In the genomic region with DNA sequence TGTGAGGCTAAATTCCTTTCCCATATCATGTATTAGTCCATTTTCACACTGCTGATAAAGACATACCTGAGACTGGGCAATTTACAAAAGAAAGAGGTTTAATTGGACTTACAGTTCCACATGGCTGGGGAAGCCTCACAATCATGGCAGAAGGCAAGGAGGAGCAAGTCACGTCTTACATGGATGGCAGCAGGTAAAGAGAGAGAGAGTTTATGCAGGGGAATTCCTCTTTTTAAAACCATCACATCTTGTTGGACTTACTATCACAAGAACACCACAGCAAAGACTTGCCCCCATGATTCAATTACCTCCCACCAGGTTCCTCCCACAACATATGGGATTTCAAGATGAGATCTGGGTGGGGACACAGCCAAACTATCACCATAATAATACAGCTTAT, we compare ENCODE assay signal across 14 cellular contexts. TPM values are rescaled to one million over a fixed set of nuclear protein-coding genes. Genes with fewer than 3 reads are reported as not detected.
"Had no signal": no experiment of that assay in that cellular context is flagged by ENCODE, and none has a peak within 500 bp of the region (broad histone marks: within the 10 kb centered on the region; RNA-seq: fewer than 3 reads in every experiment).

No MANE protein-coding gene starts in this region.

RNA-seq across cellular contexts. Expression of a gene that starts 37.8 kb away (rescaled TPM):
- total RNA-seq: activated B cell treated with CpG ODN at 0.5 μM for 24 hours; activated CD4-positive, alpha-beta memory T cell treated with anti-CD3 and anti-CD28 coated beads for 36 hours; activated CD4-positive, alpha-beta memory T cell treated with anti-CD3 and anti-CD28 coated beads, Interleukin-2, amount 10 ng/mL, durations not matched to agents 7 days and 5 days; activated CD4-positive, alpha-beta T cell treated with anti-CD3 and anti-CD28 coated beads for 36 hours; activated CD4-positive, alpha-beta T cell treated with anti-CD3 and anti-CD28 coated beads, Interleukin-2, amount 10 ng/mL, durations not matched to agents 24 days and 14 days; activated CD4-positive, alpha-beta T cell treated with anti-CD3 and anti-CD28 coated beads, Interleukin-2, amount 10 ng/mL, durations not matched to agents 7 days and 5 days; activated CD8-positive, alpha-beta memory T cell treated with anti-CD3 and anti-CD28 coated beads for 36 hours; activated CD8-positive, alpha-beta memory T cell treated with anti-CD3 and anti-CD28 coated beads, Interleukin-2, amount 10 ng/mL, durations not matched to agents 7 days and 5 days; activated CD8-positive, alpha-beta T cell treated with anti-CD3 and anti-CD28 coated beads for 36 hours; activated CD8-positive, alpha-beta T cell treated with anti-CD3 and anti-CD28 coated beads, Interleukin-2, amount 10 ng/mL, durations not matched to agents 7 days and 5 days; T-helper 1 cell treated with Interleukin-12 subunit alpha and Interleukin-12 subunit beta and Interleukin-4 antibody, amounts not matched to agents 30 ng/mL and 1 ng/mL, for 36 hours; T-helper 2 cell treated with Interferon-gamma antibody and Interleukin-4, amounts not matched to agents 100 ng/mL and 5 ng/mL, for 36 hours; WTC11 had no signal

RNA-seq across cellular contexts. Expression of a gene that starts 56.4 kb away (rescaled TPM):
- total RNA-seq: activated B cell treated with CpG ODN at 0.5 μM for 24 hours; activated CD4-positive, alpha-beta memory T cell treated with anti-CD3 and anti-CD28 coated beads for 36 hours; activated CD4-positive, alpha-beta memory T cell treated with anti-CD3 and anti-CD28 coated beads, Interleukin-2, amount 10 ng/mL, durations not matched to agents 7 days and 5 days; activated CD4-positive, alpha-beta T cell treated with anti-CD3 and anti-CD28 coated beads for 36 hours; activated CD4-positive, alpha-beta T cell treated with anti-CD3 and anti-CD28 coated beads, Interleukin-2, amount 10 ng/mL, durations not matched to agents 24 days and 14 days; activated CD4-positive, alpha-beta T cell treated with anti-CD3 and anti-CD28 coated beads, Interleukin-2, amount 10 ng/mL, durations not matched to agents 7 days and 5 days; activated CD8-positive, alpha-beta memory T cell treated with anti-CD3 and anti-CD28 coated beads for 36 hours; activated CD8-positive, alpha-beta memory T cell treated with anti-CD3 and anti-CD28 coated beads, Interleukin-2, amount 10 ng/mL, durations not matched to agents 7 days and 5 days; activated CD8-positive, alpha-beta T cell treated with anti-CD3 and anti-CD28 coated beads for 36 hours; activated CD8-positive, alpha-beta T cell treated with anti-CD3 and anti-CD28 coated beads, Interleukin-2, amount 10 ng/mL, durations not matched to agents 7 days and 5 days; T-helper 1 cell treated with Interleukin-12 subunit alpha and Interleukin-12 subunit beta and Interleukin-4 antibody, amounts not matched to agents 30 ng/mL and 1 ng/mL, for 36 hours; T-helper 17 cell; T-helper 2 cell treated with Interferon-gamma antibody and Interleukin-4, amounts not matched to agents 100 ng/mL and 5 ng/mL, for 36 hours; WTC11 had no signal
